In the genomic region with DNA sequence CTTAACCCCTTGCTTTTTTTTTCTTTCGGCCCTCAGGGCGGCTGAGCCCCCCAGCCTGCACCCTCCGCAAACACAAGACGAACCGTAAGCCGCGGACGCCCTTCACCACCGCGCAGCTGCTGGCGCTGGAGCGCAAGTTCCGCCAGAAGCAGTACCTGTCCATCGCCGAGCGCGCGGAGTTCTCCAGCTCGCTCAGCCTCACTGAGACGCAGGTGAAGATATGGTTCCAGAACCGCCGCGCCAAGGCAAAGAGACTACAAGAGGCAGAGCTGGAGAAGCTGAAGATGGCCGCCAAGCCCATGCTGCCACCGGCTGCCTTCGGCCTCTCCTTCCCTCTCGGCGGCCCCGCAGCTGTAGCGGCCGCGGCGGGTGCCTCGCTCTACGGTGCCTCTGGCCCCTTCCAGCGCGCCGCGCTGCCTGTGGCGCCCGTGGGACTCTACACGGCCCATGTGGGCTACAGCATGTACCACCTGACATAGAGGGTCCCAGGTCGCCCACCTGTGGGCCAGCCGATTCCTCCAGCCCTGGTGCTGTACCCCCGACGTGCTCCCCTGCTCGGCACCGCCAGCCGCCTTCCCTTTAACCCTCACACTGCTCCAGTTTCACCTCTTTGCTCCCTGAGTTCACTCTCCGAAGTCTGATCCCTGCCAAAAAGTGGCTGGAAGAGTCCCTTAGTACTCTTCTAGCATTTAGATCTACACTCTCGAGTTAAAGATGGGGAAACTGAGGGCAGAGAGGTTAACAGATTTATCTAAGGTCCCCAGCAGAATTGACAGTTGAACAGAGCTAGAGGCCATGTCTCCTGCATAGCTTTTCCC, we compare ENCODE assay signal across 3 cellular contexts.
TF ChIP-seq lines count a peak whose summit lies in the region.

No MANE protein-coding gene starts in this region.

TF ChIP-seq in SK-N-SH, 30 proteins besides CTCF, POLR2A, EP300 and RAD21:
- TF ChIP-seq FOSL2 (IDR thresholded peaks at IDR 0.05; ENCODE audit: borderline replicate concordance, low read depth) (no peak), PBX3 (IDR thresholded peaks at IDR 0.05) (no peak), TCF12 (IDR thresholded peaks at IDR 0.05) (no peak), TEAD4 (IDR thresholded peaks at IDR 0.05; ENCODE audit: borderline replicate concordance, insufficient read depth) (no peak), MXI1 (IDR thresholded peaks at IDR 0.05; ENCODE audit: low read depth, low read length) (no peak), POLR2AphosphoS5 (IDR thresholded peaks at IDR 0.05; ENCODE audit: low read depth, low read length) (no peak), MAX (IDR thresholded peaks at IDR 0.05; ENCODE audit: low read depth) (no peak), ZBTB33 (IDR thresholded peaks at IDR 0.05; ENCODE audit: borderline replicate concordance, low read depth) (no peak), JUND (IDR thresholded peaks at IDR 0.05) (no peak)
- TF ChIP-seq, protein P1, sequence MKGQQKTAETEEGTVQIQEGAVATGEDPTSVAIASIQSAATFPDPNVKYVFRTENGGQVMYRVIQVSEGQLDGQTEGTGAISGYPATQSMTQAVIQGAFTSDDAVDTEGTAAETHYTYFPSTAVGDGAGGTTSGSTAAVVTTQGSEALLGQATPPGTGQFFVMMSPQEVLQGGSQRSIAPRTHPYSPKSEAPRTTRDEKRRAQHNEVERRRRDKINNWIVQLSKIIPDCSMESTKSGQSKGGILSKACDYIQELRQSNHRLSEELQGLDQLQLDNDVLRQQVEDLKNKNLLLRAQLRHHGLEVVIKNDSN (IDR thresholded peaks at IDR 0.05; ENCODE audit: borderline replicate concordance, low read depth) = no peak

TF ChIP-seq in SK-N-SH treated with all-trans-retinoic acid at 6 μM for 48 hours, 23 proteins besides CTCF, POLR2A, EP300 and RAD21:
- TF ChIP-seq PATZ1 (CRISPR knock-in tag; IDR thresholded peaks at IDR 0.05; ENCODE audit: borderline replicate concordance) (no peak), BACH2 (CRISPR knock-in tag; IDR thresholded peaks at IDR 0.05; ENCODE audit: borderline replicate concordance) (no peak), ZFP30 (CRISPR knock-in tag; IDR thresholded peaks at IDR 0.05) (no peak), ZFP3 (CRISPR knock-in tag; IDR thresholded peaks at IDR 0.05) (no peak), ISL1 (CRISPR knock-in tag; IDR thresholded peaks at IDR 0.05) (no peak)
- TF ChIP-seq, protein P2, sequence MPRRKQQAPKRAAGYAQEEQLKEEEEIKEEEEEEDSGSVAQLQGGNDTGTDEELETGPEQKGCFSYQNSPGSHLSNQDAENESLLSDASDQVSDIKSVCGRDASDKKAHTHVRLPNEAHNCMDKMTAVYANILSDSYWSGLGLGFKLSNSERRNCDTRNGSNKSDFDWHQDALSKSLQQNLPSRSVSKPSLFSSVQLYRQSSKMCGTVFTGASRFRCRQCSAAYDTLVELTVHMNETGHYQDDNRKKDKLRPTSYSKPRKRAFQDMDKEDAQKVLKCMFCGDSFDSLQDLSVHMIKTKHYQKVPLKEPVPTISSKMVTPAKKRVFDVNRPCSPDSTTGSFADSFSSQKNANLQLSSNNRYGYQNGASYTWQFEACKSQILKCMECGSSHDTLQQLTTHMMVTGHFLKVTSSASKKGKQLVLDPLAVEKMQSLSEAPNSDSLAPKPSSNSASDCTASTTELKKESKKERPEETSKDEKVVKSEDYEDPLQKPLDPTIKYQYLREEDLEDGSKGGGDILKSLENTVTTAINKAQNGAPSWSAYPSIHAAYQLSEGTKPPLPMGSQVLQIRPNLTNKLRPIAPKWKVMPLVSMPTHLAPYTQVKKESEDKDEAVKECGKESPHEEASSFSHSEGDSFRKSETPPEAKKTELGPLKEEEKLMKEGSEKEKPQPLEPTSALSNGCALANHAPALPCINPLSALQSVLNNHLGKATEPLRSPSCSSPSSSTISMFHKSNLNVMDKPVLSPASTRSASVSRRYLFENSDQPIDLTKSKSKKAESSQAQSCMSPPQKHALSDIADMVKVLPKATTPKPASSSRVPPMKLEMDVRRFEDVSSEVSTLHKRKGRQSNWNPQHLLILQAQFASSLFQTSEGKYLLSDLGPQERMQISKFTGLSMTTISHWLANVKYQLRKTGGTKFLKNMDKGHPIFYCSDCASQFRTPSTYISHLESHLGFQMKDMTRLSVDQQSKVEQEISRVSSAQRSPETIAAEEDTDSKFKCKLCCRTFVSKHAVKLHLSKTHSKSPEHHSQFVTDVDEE (CRISPR knock-in tag; IDR thresholded peaks at IDR 0.05) = no peak
- TF ChIP-seq, protein P3, sequence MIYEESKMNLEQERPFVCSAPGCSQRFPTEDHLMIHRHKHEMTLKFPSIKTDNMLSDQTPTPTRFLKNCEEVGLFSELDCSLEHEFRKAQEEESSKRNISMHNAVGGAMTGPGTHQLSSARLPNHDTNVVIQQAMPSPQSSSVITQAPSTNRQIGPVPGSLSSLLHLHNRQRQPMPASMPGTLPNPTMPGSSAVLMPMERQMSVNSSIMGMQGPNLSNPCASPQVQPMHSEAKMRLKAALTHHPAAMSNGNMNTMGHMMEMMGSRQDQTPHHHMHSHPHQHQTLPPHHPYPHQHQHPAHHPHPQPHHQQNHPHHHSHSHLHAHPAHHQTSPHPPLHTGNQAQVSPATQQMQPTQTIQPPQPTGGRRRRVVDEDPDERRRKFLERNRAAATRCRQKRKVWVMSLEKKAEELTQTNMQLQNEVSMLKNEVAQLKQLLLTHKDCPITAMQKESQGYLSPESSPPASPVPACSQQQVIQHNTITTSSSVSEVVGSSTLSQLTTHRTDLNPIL (CRISPR knock-in tag; IDR thresholded peaks at IDR 0.05; ENCODE audit: low read depth) = no peak

TF ChIP-seq in WTC11, 78 proteins besides CTCF, POLR2A, EP300 and RAD21:
- TF ChIP-seq TEAD1 (CRISPR knock-in tag; IDR thresholded peaks at IDR 0.05) = no peak
TF ChIP-seq in WTC11: peak in this region for 0.
